Comparison of ENCODE assay signal across 1 cellular context in the genomic region with DNA sequence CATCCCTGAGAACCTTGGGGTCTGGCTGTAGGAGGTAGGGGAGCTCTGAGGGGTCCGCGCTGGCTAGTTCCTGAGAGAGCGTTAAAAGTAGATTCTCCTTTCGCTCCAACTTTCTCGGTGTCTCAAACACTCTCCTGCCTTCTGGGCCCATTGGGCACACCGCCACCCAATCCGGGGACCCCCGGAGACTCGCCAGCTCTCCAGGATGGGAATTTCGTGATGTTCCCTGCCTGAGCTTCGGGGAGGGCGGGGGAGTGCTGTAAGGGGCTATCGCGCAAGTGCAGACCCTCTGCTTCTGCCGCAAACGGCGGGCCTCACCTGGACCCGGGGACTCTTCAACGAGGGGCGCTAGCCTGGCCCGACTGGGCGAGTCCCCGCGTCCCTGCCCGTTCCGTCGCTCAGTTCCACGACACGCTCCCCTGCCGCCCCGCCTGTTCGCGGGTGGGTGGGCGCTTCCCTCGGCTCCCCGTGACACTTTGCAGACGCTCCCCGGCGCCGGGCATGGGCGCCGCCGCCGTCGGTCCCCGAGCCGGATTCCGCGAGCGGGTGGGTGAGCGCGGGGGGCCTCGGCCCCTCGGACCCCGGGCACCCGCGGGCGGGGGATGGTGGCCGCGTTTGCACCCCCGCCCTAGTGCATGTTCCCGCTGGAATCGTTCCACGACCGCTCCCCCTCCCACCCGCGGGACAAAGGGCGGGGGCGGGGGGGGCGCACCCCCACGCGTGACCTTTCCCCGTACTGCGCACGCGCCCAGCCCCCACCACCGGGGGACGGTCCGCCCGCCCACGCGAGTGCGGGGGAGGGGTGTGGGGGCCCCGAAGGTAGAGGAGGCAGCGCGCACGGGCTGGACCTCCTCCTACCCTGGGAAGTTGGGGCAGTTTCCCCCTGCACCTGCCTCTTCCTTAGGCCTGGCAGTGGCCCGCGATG.
A peak's percentile ranks its signal among the peaks of the same experiment; 100 is the strongest.
TF ChIP-seq lines count a peak whose summit lies in the region.

A gene (plus strand): TSS at position 481 of the 925 bp plus-strand sequence. CDS start 835 bp downstream, outside the sequence.

TF ChIP-seq in GM23338, 12 proteins besides CTCF, POLR2A, EP300 and RAD21 (continued from another document):
- TF ChIP-seq, protein P1, sequence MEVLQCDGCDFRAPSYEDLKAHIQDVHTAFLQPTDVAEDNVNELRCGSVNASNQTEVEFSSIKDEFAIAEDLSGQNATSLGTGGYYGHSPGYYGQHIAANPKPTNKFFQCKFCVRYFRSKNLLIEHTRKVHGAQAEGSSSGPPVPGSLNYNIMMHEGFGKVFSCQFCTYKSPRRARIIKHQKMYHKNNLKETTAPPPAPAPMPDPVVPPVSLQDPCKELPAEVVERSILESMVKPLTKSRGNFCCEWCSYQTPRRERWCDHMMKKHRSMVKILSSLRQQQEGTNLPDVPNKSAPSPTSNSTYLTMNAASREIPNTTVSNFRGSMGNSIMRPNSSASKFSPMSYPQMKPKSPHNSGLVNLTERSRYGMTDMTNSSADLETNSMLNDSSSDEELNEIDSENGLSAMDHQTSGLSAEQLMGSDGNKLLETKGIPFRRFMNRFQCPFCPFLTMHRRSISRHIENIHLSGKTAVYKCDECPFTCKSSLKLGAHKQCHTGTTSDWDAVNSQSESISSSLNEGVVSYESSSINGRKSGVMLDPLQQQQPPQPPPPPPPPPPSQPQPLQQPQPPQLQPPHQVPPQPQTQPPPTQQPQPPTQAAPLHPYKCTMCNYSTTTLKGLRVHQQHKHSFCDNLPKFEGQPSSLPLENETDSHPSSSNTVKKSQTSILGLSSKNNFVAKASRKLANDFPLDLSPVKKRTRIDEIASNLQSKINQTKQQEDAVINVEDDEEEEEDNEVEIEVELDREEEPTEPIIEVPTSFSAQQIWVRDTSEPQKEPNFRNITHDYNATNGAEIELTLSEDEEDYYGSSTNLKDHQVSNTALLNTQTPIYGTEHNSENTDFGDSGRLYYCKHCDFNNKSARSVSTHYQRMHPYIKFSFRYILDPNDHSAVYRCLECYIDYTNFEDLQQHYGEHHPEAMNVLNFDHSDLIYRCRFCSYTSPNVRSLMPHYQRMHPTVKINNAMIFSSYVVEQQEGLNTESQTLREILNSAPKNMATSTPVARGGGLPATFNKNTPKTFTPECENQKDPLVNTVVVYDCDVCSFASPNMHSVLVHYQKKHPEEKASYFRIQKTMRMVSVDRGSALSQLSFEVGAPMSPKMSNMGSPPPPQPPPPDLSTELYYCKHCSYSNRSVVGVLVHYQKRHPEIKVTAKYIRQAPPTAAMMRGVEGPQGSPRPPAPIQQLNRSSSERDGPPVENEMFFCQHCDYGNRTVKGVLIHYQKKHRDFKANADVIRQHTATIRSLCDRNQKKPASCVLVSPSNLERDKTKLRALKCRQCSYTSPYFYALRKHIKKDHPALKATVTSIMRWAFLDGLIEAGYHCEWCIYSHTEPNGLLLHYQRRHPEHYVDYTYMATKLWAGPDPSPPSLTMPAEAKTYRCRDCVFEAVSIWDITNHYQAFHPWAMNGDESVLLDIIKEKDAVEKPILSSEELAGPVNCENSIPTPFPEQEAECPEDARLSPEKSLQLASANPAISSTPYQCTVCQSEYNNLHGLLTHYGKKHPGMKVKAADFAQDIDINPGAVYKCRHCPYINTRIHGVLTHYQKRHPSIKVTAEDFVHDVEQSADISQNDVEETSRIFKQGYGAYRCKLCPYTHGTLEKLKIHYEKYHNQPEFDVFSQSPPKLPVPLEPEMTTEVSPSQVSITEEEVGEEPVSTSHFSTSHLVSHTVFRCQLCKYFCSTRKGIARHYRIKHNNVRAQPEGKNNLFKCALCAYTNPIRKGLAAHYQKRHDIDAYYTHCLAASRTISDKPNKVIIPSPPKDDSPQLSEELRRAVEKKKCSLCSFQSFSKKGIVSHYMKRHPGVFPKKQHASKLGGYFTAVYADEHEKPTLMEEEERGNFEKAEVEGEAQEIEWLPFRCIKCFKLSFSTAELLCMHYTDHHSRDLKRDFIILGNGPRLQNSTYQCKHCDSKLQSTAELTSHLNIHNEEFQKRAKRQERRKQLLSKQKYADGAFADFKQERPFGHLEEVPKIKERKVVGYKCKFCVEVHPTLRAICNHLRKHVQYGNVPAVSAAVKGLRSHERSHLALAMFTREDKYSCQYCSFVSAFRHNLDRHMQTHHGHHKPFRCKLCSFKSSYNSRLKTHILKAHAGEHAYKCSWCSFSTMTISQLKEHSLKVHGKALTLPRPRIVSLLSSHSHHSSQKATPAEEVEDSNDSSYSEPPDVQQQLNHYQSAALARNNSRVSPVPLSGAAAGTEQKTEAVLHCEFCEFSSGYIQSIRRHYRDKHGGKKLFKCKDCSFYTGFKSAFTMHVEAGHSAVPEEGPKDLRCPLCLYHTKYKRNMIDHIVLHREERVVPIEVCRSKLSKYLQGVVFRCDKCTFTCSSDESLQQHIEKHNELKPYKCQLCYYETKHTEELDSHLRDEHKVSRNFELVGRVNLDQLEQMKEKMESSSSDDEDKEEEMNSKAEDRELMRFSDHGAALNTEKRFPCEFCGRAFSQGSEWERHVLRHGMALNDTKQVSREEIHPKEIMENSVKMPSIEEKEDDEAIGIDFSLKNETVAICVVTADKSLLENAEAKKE (CRISPR knock-in tag; IDR thresholded peaks at IDR 0.05), result no peak
- TF ChIP-seq ZNF114 (CRISPR knock-in tag; IDR thresholded peaks at IDR 0.05) (no peak), JUNB (IDR thresholded peaks at IDR 0.05; ENCODE audit: unreplicated experiment) (peak; percentile 99), ZNF331 (CRISPR knock-in tag; IDR thresholded peaks at IDR 0.05; ENCODE audit: low read depth) (no peak), STAT1 (IDR thresholded peaks at IDR 0.05; ENCODE audit: unreplicated experiment) (no peak), POLR2AphosphoS5 (IDR thresholded peaks at IDR 0.05; ENCODE audit: low read depth) (peak; percentile 6; the same call in 1 of the 2 replicates)
- TF ChIP-seq, protein P2, sequence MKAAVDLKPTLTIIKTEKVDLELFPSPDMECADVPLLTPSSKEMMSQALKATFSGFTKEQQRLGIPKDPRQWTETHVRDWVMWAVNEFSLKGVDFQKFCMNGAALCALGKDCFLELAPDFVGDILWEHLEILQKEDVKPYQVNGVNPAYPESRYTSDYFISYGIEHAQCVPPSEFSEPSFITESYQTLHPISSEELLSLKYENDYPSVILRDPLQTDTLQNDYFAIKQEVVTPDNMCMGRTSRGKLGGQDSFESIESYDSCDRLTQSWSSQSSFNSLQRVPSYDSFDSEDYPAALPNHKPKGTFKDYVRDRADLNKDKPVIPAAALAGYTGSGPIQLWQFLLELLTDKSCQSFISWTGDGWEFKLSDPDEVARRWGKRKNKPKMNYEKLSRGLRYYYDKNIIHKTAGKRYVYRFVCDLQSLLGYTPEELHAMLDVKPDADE (IDR thresholded peaks at IDR 0.05), result no peak
TF ChIP-seq in GM23338: peak in this region for 3.
